In genomic region chr3:51537631-51538030, GRCh38 we compare ENCODE assay signal across 8 cellular contexts. TPM values are rescaled to one million over a fixed set of nuclear protein-coding genes. Genes with fewer than 3 reads are reported as not detected.
A peak's percentile ranks its signal among the peaks of the same experiment; 100 is the strongest.
DNase-seq lines count a peak whose midpoint lies in the region; ATAC-seq and TF ChIP-seq lines count a peak whose summit lies in the region.
"Not testable (repeated sequence)": the region's sequence is repeated elsewhere in the genome, so short reads cannot be mapped to it uniquely, and the experiment has no call there.

No MANE protein-coding gene starts in this region.

- H3K4me3 ChIP-seq in CD8-positive, alpha-beta memory T cell (ENCODE audit: low read length): peak overlapping the region; percentile 97
- peak overlapping the region; percentile 70 for H3K4me3 ChIP-seq in MG63
- H3K4me3 ChIP-seq in fibroblast of mammary gland (ENCODE audit: control insufficient read depth, low read depth, low read length): peak overlapping the region; percentile 87
- peak overlapping the region; percentile 99 for H3K4me3 ChIP-seq in lung
- peak overlapping the region; percentile 91 to 95 for H3K4me3 ChIP-seq in prostate gland
- peak overlapping the region in 3 of 4 donors; percentile 76 to 99 (median 95) for H3K4me3 ChIP-seq in upper lobe of left lung

- 81 to 89% methylated on average over 16 of the region's 16 CpGs for WGBS in lung, 2 donors
- WGBS in prostate gland: 74% methylated on average over 16 of the region's 16 CpGs
- 80 to 85% methylated on average over 16 of the region's 16 CpGs for WGBS in upper lobe of left lung, 2 donors

- not testable (repeated sequence) for H3K27ac ChIP-seq in CD8-positive, alpha-beta memory T cell (ENCODE audit: low read depth, low read length)
- H3K27ac ChIP-seq in lung (ENCODE audit: low read depth in 1 of 2, low read length in 1 of 2) (peak overlapping the region in 1 of 2 donors; percentile 93), prostate gland (peak overlapping the region; percentile 86), upper lobe of left lung (peak overlapping the region; percentile 84 to 95 (median 92))

- intact Hi-C loops in activated CD4-positive, alpha-beta memory T cell treated with anti-CD3 and anti-CD28 coated beads for 36 hours (cut with micrococcal nuclease): loop anchor here (1.0 to 2.0 kb wide), 2 partner anchors 35 to 147 kb away; partner anchors contain the start of gene RBM15B
- intact Hi-C loops in MCF 10A (cut with micrococcal nuclease): loop anchor here (2.0 kb wide), 1 partner anchor 35 kb away; no protein-coding TSS in a partner anchor
- intact Hi-C loops in prostate gland (cut with DNase I): not testable (repeated sequence)

- H3K9me3 Mint-ChIP-seq in CD8-positive, alpha-beta memory T cell; activated CD4-positive, alpha-beta memory T cell treated with anti-CD3 and anti-CD28 coated beads for 36 hours; MCF 10A (ENCODE audit: unreplicated experiment): not testable (repeated sequence)

- peaks cover 21% of the 10 kb centered on the region for H3K4me1 ChIP-seq in CD8-positive, alpha-beta memory T cell (ENCODE audit: insufficient read depth, low read length)
- H3K4me1 ChIP-seq in lung (ENCODE audit: control insufficient read depth in 2 of 2, insufficient read depth in 2 of 2, low read length in 2 of 2) (peaks cover 3 to 11% of the 10 kb centered on the region in 2 donors), upper lobe of left lung (peaks cover 17 to 33% (median 23%) of the 10 kb centered on the region in 4 donors)
- H3K4me1 ChIP-seq in prostate gland (replicated peaks): not testable (repeated sequence)

- not testable (repeated sequence) for TF ChIP-seq POLR2A in prostate gland (IDR thresholded peaks at IDR 0.05); upper lobe of left lung (IDR thresholded peaks at IDR 0.05)

- CTCF ChIA-PET in CD8-positive, alpha-beta memory T cell (lab: Charles Lee): interaction anchor here (0.8 to 2.4 kb wide), 4 partner anchors 36 to 144 kb away, joined by 3 to 12 read pairs (median 6); no protein-coding TSS in a partner anchor
- CTCF ChIA-PET in activated CD4-positive, alpha-beta memory T cell treated with anti-CD3 and anti-CD28 coated beads for 36 hours (lab: Charles Lee): interaction anchor here (1.0 to 5.6 kb wide), 3 partner anchors 36 to 144 kb away, joined by 5 to 54 read pairs (median 14); partner anchors contain the start of gene DCAF1
- CTCF ChIA-PET in MCF 10A (lab: Yijun Ruan, JAX): interaction anchor here (0.6 to 6.1 kb wide), 12 partner anchors 10 to 924 kb away, joined by 3 to 34 read pairs (median 3); partner anchors contain the start of gene DCAF1

- H3K27ac Mint-ChIP-seq in CD8-positive, alpha-beta memory T cell: peak overlapping the region in 7 of 8 donors; percentile 86 to 98 (median 93)
- H3K27ac Mint-ChIP-seq in activated CD4-positive, alpha-beta memory T cell treated with anti-CD3 and anti-CD28 coated beads for 36 hours: not testable (repeated sequence)
- H3K27ac Mint-ChIP-seq in MCF 10A (ENCODE audit: low read depth, unreplicated experiment): peak overlapping the region; percentile 65

- not testable (repeated sequence) for H3K27me3 Mint-ChIP-seq in CD8-positive, alpha-beta memory T cell; activated CD4-positive, alpha-beta memory T cell treated with anti-CD3 and anti-CD28 coated beads for 36 hours; MCF 10A (ENCODE audit: insufficient read depth, unreplicated experiment)

- peaks cover 40 to 49% (median 44%) of the 10 kb centered on the region in 3 donors for H3K4me1 Mint-ChIP-seq in CD8-positive, alpha-beta memory T cell
- H3K4me1 Mint-ChIP-seq in activated CD4-positive, alpha-beta memory T cell treated with anti-CD3 and anti-CD28 coated beads for 36 hours (ENCODE audit: low read depth): peaks cover 27% of the 10 kb centered on the region
- peaks cover 17% of the 10 kb centered on the region for H3K4me1 Mint-ChIP-seq in MCF 10A (ENCODE audit: insufficient read depth, unreplicated experiment)

- DNase-seq in CD8-positive, alpha-beta memory T cell; MG63; activated CD4-positive, alpha-beta memory T cell treated with anti-CD3 and anti-CD28 coated beads for 36 hours; MCF 10A (ENCODE audit: unreplicated experiment); fibroblast of mammary gland (ENCODE audit: low read depth); lung (ENCODE audit: low spot score); prostate gland (ENCODE audit: low spot score): not testable (repeated sequence)
- peak in 1 of 2 donors; percentile 27 for DNase-seq in upper lobe of left lung

- POLR2A ChIA-PET in CD8-positive, alpha-beta memory T cell (lab: Charles Lee): interaction anchor here (0.7 kb wide), 1 partner anchor 135 kb away, joined by 3 read pairs; no protein-coding TSS in a partner anchor
- POLR2A ChIA-PET in activated CD4-positive, alpha-beta memory T cell treated with anti-CD3 and anti-CD28 coated beads for 36 hours (lab: Charles Lee): interaction anchor here (1.2 kb wide), 1 partner anchor 38 kb away, joined by 8 read pairs; the partner anchor contains the start of gene DCAF1
- POLR2A ChIA-PET in MCF 10A (lab: Yijun Ruan, JAX): interaction anchor here (0.6 to 4.9 kb wide), 20 partner anchors 9 to 1238 kb away, joined by 3 to 94 read pairs (median 5); partner anchors contain the start of genes DCAF1, HYAL3 and NAA80

- TF ChIP-seq EP300 in upper lobe of left lung (IDR thresholded peaks at IDR 0.05): not testable (repeated sequence)

- not testable (repeated sequence) for BruUV-seq in MCF 10A (replicated peaks; lab: Mats Ljungman, UMichigan)

- not testable (repeated sequence) for H3K36me3 ChIP-seq in CD8-positive, alpha-beta memory T cell (ENCODE audit: insufficient read depth, low read length); MG63; lung (ENCODE audit: control insufficient read depth in 2 of 2, insufficient read depth in 2 of 2, low read length in 2 of 2); prostate gland; upper lobe of left lung

- H3K9me3 ChIP-seq in CD8-positive, alpha-beta memory T cell (ENCODE audit: low read length); MG63; lung (ENCODE audit: control insufficient read depth in 2 of 2, insufficient read depth in 1 of 2, low read length in 1 of 2); prostate gland; upper lobe of left lung: not testable (repeated sequence)

- H3K4me3 Mint-ChIP-seq in CD8-positive, alpha-beta memory T cell: peak overlapping the region; percentile 80 to 96 (median 94)
- peak overlapping the region; percentile 88 for H3K4me3 Mint-ChIP-seq in activated CD4-positive, alpha-beta memory T cell treated with anti-CD3 and anti-CD28 coated beads for 36 hours
- peak overlapping the region; percentile 74 for H3K4me3 Mint-ChIP-seq in MCF 10A (ENCODE audit: unreplicated experiment)

- peaks cover 0 to 18% (median 0%) of the 10 kb centered on the region in 3 donors for H3K36me3 Mint-ChIP-seq in CD8-positive, alpha-beta memory T cell
- not testable (repeated sequence) for H3K36me3 Mint-ChIP-seq in activated CD4-positive, alpha-beta memory T cell treated with anti-CD3 and anti-CD28 coated beads for 36 hours; MCF 10A (ENCODE audit: insufficient read depth, unreplicated experiment)

- H3K27me3 ChIP-seq in CD8-positive, alpha-beta memory T cell (ENCODE audit: insufficient read depth, low read length, poor library complexity, severe bottlenecking); MG63; lung (ENCODE audit: control insufficient read depth, insufficient read depth); prostate gland (replicated peaks; ENCODE audit: insufficient read depth); upper lobe of left lung: not testable (repeated sequence)

- ATAC-seq in lung (ENCODE audit: insufficient read depth, low FRiP score); upper lobe of left lung (ENCODE audit: low FRiP score in 2 of 2): not testable (repeated sequence)

- not testable (repeated sequence) for TF ChIP-seq CTCF in MCF 10A (IDR thresholded peaks at IDR 0.05; ENCODE audit: unreplicated experiment); fibroblast of mammary gland (conservative IDR thresholded peaks at IDR 0.05; ENCODE audit: control insufficient read depth, insufficient read depth, low read depth, low read length); lung (IDR thresholded peaks at IDR 0.05; ENCODE audit: control extremely low read depth, extremely low read depth); prostate gland (IDR thresholded peaks at IDR 0.05); upper lobe of left lung (IDR thresholded peaks at IDR 0.05)

RNA-seq across cellular contexts. Expression of gene RAD54L2, which starts 0.9 kb away (rescaled TPM):
- 10 to 100 TPM; 35.3 to 36.2 TPM for total RNA-seq in CD8-positive, alpha-beta memory T cell
- 17.9 TPM for polyA plus RNA-seq in CD8-positive, alpha-beta memory T cell
- 5.3 and 5.9 TPM in 2 replicates for total RNA-seq in MG63 (2014; rRNA removed; shearing (Covaris generic); ENCODE audit: low replicate concordance)
- total RNA-seq in activated CD4-positive, alpha-beta memory T cell treated with anti-CD3 and anti-CD28 coated beads for 36 hours: 10 to 100 TPM; 27.6 to 30.0 TPM
- total RNA-seq in MCF 10A (2022) (23.5 and 28.2 TPM in 2 replicates), lung (10 to 100 TPM; 23.1 to 30.6 TPM), prostate gland (10 to 100 TPM; 12.9 to 33.1 TPM), upper lobe of left lung (10 to 100 TPM; 21.6 to 57.6 (median 27.3) TPM)
- 1 to 10 TPM; 3.6 to 7.3 TPM for polyA plus RNA-seq in lung

RNA-seq across cellular contexts. Expression of gene DCAF1, which starts 37.8 kb away (rescaled TPM):
- 10 to 100 TPM; 45.5 TPM for total RNA-seq in CD8-positive, alpha-beta memory T cell
- polyA plus RNA-seq in CD8-positive, alpha-beta memory T cell: 16.7 TPM
- total RNA-seq in MG63 (2014; rRNA removed; shearing (Covaris generic); ENCODE audit: low replicate concordance): 7.3 and 11.0 TPM in 2 replicates
- 10 to 100 TPM; 36.6 TPM for total RNA-seq in activated CD4-positive, alpha-beta memory T cell treated with anti-CD3 and anti-CD28 coated beads for 36 hours
- total RNA-seq in MCF 10A (2022) (17.9 and 19.7 TPM in 2 replicates), lung (10 to 100 TPM; 18.0 to 18.1 TPM), prostate gland (10 to 100 TPM; 22.0 to 28.3 TPM), upper lobe of left lung (10 to 100 TPM; 18.6 to 23.9 (median 20.1) TPM)
- 10 to 100 TPM in 1 of 2 donors, 1 to 10 TPM in 1; 7.1 to 10.5 TPM for polyA plus RNA-seq in lung
